Comparison of ENCODE assay signal across 27 cellular contexts in genomic region chr12:109670647-109671046, GRCh38. TPM values are rescaled to one million over a fixed set of nuclear protein-coding genes. Genes with fewer than 3 reads are reported as not detected.
DNase-seq lines count a peak whose midpoint lies in the region; ATAC-seq and TF ChIP-seq lines count a peak whose summit lies in the region.
"Had no signal": no experiment of that assay in that cellular context is flagged by ENCODE, and none has a peak within 500 bp of the region (broad histone marks: within the 10 kb centered on the region; RNA-seq: fewer than 3 reads in every experiment).

No MANE protein-coding gene starts in this region.

- no peak overlapping the region for H3K27ac Mint-ChIP-seq in CD14-positive monocyte
- H3K27ac Mint-ChIP-seq: activated naive CD8-positive, alpha-beta T cell treated with anti-CD3 and anti-CD28 coated beads for 36 hours; CD4-positive, alpha-beta T cell; natural killer cell had no signal

- H3K36me3 Mint-ChIP-seq in CD14-positive monocyte = no peaks in the 10 kb centered on the region
- H3K36me3 Mint-ChIP-seq: activated naive CD8-positive, alpha-beta T cell treated with anti-CD3 and anti-CD28 coated beads for 36 hours; natural killer cell had no signal

- TF ChIP-seq POLR2A in spleen (IDR thresholded peaks at IDR 0.05) = no peak
- no peak for TF ChIP-seq POLR2A in testis (IDR thresholded peaks at IDR 0.05)

- H3K36me3 ChIP-seq in spleen = no peaks in the 10 kb centered on the region
- H3K36me3 ChIP-seq in testis (ENCODE audit: low read depth, missing control alignments) = no peaks in the 10 kb centered on the region
- H3K36me3 ChIP-seq: cardiac muscle cell, gastroesophageal sphincter, MG63, stomach, tibial artery had no signal

- H3K4me1 Mint-ChIP-seq in CD14-positive monocyte = no peaks in the 10 kb centered on the region
- H3K4me1 Mint-ChIP-seq: activated naive CD8-positive, alpha-beta T cell treated with anti-CD3 and anti-CD28 coated beads for 36 hours; natural killer cell had no signal

- no peak overlapping the region for H3K4me3 ChIP-seq in spleen
- H3K4me3 ChIP-seq in testis = no peak overlapping the region
- H3K4me3 ChIP-seq: cardiac muscle cell, coronary artery, gastroesophageal sphincter, MG63, stomach, tibial artery had no signal

- H3K9me3 ChIP-seq in spleen (peaks cover 0 to 10% (median 0%) of the 10 kb centered on the region in 8 donors), testis (no peaks in the 10 kb centered on the region)
- H3K9me3 ChIP-seq: MG63 had no signal

- no peak overlapping the region for H3K4me3 Mint-ChIP-seq in CD14-positive monocyte
- H3K4me3 Mint-ChIP-seq: activated naive CD8-positive, alpha-beta T cell treated with anti-CD3 and anti-CD28 coated beads for 36 hours; CD4-positive, alpha-beta T cell; natural killer cell had no signal

- DNase-seq in NCI-H748 (lab: John Stamatoyannopoulos, UW; ENCODE audit: unreplicated experiment) (peak; percentile 54), NCI-H748 treated with DMSO at 0.1 percent for 48 hours (lab: John Stamatoyannopoulos, UW) (no peak), NCI-H69 (lab: John Stamatoyannopoulos, UW) (peak; percentile 87), spleen (peak; percentile 25), CD14-positive monocyte (ENCODE audit: low spot score) (no peak), testis (no peak)
- no peak for DNase-seq in NK-92 treated with Interleukin-12 subunit alpha and Interleukin-12 subunit beta, amount 100 ng/mL, for 24 hours (lab: John Stamatoyannopoulos, UW)
- DNase-seq: activated CD4-positive, alpha-beta T cell treated with anti-CD3 and anti-CD28 coated beads for 48 hours; activated effector memory CD4-positive, alpha-beta T cell treated with anti-CD3 and anti-CD28 coated beads, Interleukin-2, amount 50 U/mL, for 16 hours; activated naive CD8-positive, alpha-beta T cell treated with anti-CD3 and anti-CD28 coated beads for 36 hours; activated T-cell treated with anti-CD3 and anti-CD28 coated beads, Interleukin-2, amount 50 U/mL, for 1 hour; CD4-positive, alpha-beta T cell; HCEC 1CT; hippocampal formation; KG1; MG63; natural killer cell; NCI-H146; PC-3; stimulated activated CD4-positive, alpha-beta T cell treated with anti-CD3 and anti-CD28 coated beads, Interleukin-1b, Interleukin-23, amount 100 ng/mL, for 48 hours; stimulated activated CD8-positive, alpha-beta memory T cell treated with anti-CD3 and anti-CD28 coated beads, Interleukin-4, amount 100 ng/mL, for 48 hours; stomach; tibial artery had no signal

- H3K27me3 Mint-ChIP-seq in CD14-positive monocyte (ENCODE audit: low read depth in 3 of 3) = peaks cover 11 to 14% (median 13%) of the 10 kb centered on the region in 3 donors

- intact Hi-C loops in spleen (cut with DNase I; ENCODE audit: low total_unique reads) = no loop called here
- intact Hi-C loops in CD14-positive monocyte (cut with micrococcal nuclease) = no loop called here
- intact Hi-C loops in testis (cut with DNase I; ENCODE audit: low total_unique reads) = no loop called here

- TF ChIP-seq CTCF in spleen (IDR thresholded peaks at IDR 0.05 in 8 of 11, conservative IDR thresholded peaks at IDR 0.05 in 3 of 11) = no peak
- no peak for TF ChIP-seq CTCF in CD14-positive monocyte (IDR thresholded peaks at IDR 0.05)
- TF ChIP-seq CTCF in testis (IDR thresholded peaks at IDR 0.05) = no peak

- peaks cover 0 to 8% (median 1%) of the 10 kb centered on the region in 7 donors for H3K9me3 Mint-ChIP-seq in CD14-positive monocyte
- H3K9me3 Mint-ChIP-seq: activated naive CD8-positive, alpha-beta T cell treated with anti-CD3 and anti-CD28 coated beads for 36 hours; CD4-positive, alpha-beta T cell; natural killer cell had no signal

- H3K27ac ChIP-seq in spleen = no peak overlapping the region
- H3K27ac ChIP-seq in testis = no peak overlapping the region
- H3K27ac ChIP-seq: cardiac muscle cell, coronary artery, gastroesophageal sphincter, stomach, tibial artery had no signal

- no peaks in the 10 kb centered on the region for H3K4me1 ChIP-seq in spleen
- no peaks in the 10 kb centered on the region for H3K4me1 ChIP-seq in testis
- H3K4me1 ChIP-seq: gastroesophageal sphincter, stomach, tibial artery had no signal

- WGBS in spleen, 5 donors = 31 to 51% (median 38%) methylated on average over 10 of the region's 10 CpGs
- 38 to 46% methylated on average over 10 of the region's 10 CpGs for WGBS in testis, 2 donors

- H3K27me3 ChIP-seq in spleen (replicated peaks in 1 of 7) = peaks cover 0 to 53% (median 0%) of the 10 kb centered on the region in 7 donors
- H3K27me3 ChIP-seq in testis = no peaks in the 10 kb centered on the region
- H3K27me3 ChIP-seq: cardiac muscle cell had no signal

- ATAC-seq in esophagus mucosa = peak; percentile 34
- ATAC-seq: gastroesophageal sphincter, natural killer cell had no signal

RNA-seq across cellular contexts. Expression of gene FAM222A, which starts 43.0 kb away (rescaled TPM):
- total RNA-seq in esophagus mucosa (5.4 TPM), spleen (10 to 100 TPM; 13.9 to 30.7 (median 21.5) TPM), testis (10 to 100 TPM; 75.7 to 78.6 TPM)
- polyA plus RNA-seq in spleen (1 to 10 TPM; 1.3 to 5.2 (median 2.1) TPM), CD14-positive monocyte (not detected), testis (ENCODE audit: insufficient read depth, low read depth, low replicate concordance) (34.5 TPM)

Comparison
In these comparisons a context has a peak if more than half of its experiments do, and no peak if none do; other contexts are left out.
1. DNase-seq: peak in NCI-H748 (single experiment), NCI-H69 (single experiment) and spleen (single experiment); none in NCI-H748 treated with DMSO at 0.1 percent for 48 hours (single experiment), NK-92 treated with Interleukin-12 subunit alpha and Interleukin-12 subunit beta, amount 100 ng/mL, for 24 hours (single experiment), CD14-positive monocyte (single experiment) and testis (single experiment).